29 cellular contexts compared by ENCODE assay signal in genomic region chr4:82584921-82585320, GRCh38. TPM values are rescaled to one million over a fixed set of nuclear protein-coding genes. Genes with fewer than 3 reads are reported as not detected.
DNase-seq lines count a peak whose midpoint lies in the region; ATAC-seq and TF ChIP-seq lines count a peak whose summit lies in the region.
"Had no signal": no experiment of that assay in that cellular context is flagged by ENCODE, and none has a peak within 500 bp of the region (broad histone marks: within the 10 kb centered on the region; RNA-seq: fewer than 3 reads in every experiment).

No MANE protein-coding gene starts in this region.

- ATAC-seq in WTC11, result peak; percentile 54
- no peak for ATAC-seq in GM18909 (IDR thresholded peaks at IDR 0.05; ENCODE audit: poor library complexity, unreplicated experiment)
- no peak for ATAC-seq in left lobe of liver
- ATAC-seq in left ventricle myocardium superior, result no peak
- ATAC-seq: Right ventricle myocardium inferior had no signal

- H3K4me2 ChIP-seq in Loucy (ENCODE audit: low read depth, low read length, poor library complexity, severe bottlenecking) (no peak overlapping the region), mesendoderm (ENCODE audit: low read length) (no peak overlapping the region)
- H3K4me2 ChIP-seq: BLaER1, PC-9 had no signal

- no peak overlapping the region for H4K8ac ChIP-seq in mesendoderm (ENCODE audit: low read depth, low read length)

- H3F3A ChIP-seq in Loucy (ENCODE audit: low read depth), result no peaks in the 10 kb centered on the region

- peak overlapping the region; percentile 6 for H3K56ac ChIP-seq in mesendoderm (ENCODE audit: low read length)

- H2BK5ac ChIP-seq in mesendoderm (ENCODE audit: low read length), result peak overlapping the region; percentile 38

- no peaks in the 10 kb centered on the region for H3K27me3 ChIP-seq in Loucy (ENCODE audit: insufficient read depth, low read length, poor library complexity, severe bottlenecking)
- H3K27me3 ChIP-seq in mesendoderm (ENCODE audit: insufficient read depth, low read length, poor library complexity), result no peaks in the 10 kb centered on the region
- H3K27me3 ChIP-seq: BLaER1, SJCRH30 had no signal

- DNase-seq in CMK (ENCODE audit: low read depth) (peak; percentile 26), WTC11 (ENCODE audit: low spot score) (no peak), mesendoderm (peak; percentile 83), AG08396 (ENCODE audit: low spot score) (no peak), left lobe of liver (ENCODE audit: low spot score) (no peak), left ventricle myocardium superior (no peak)
- DNase-seq: 8988T; ACHN; CD4-positive, CD25-positive, alpha-beta regulatory T cell; DMS53; GM23248; HCEC 1CT; IMR-90; KG1; MM.1S; NCI-H1048; NCI-H1417; NCI-H1694; NCI-H2029 treated with DMSO at 0.1 percent for 48 hours; NCI-H446 treated with DMSO at 0.1 percent for 48 hours; NCI-H526; NCI-H82; NK-92 treated with Interleukin-12 subunit alpha and Interleukin-12 subunit beta, amount 100 ng/mL, for 24 hours; PC-9; SJCRH30 had no signal

- H3K79me1 ChIP-seq in mesendoderm (ENCODE audit: low read length), result no peaks in the 10 kb centered on the region

- no peak overlapping the region for H4K5ac ChIP-seq in mesendoderm (ENCODE audit: low read length)

- no peak overlapping the region for H3K23ac ChIP-seq in mesendoderm (ENCODE audit: low read length)

- no peak overlapping the region for H2BK15ac ChIP-seq in mesendoderm (replicated peaks; ENCODE audit: low read depth)

- H2AK5ac ChIP-seq in mesendoderm (ENCODE audit: low read length), result no peak overlapping the region

- H3K9me2 ChIP-seq in Loucy (replicated peaks; ENCODE audit: low read depth, low read length), result no peaks in the 10 kb centered on the region

- no peak overlapping the region for H3K27ac ChIP-seq in mesendoderm (ENCODE audit: low read depth, low read length)
- H3K27ac ChIP-seq: BLaER1, GM23248, PC-9, SJCRH30 had no signal

- H3K9ac ChIP-seq in Loucy (ENCODE audit: low read depth, low read length, poor library complexity, severe bottlenecking) (no peak overlapping the region), mesendoderm (ENCODE audit: low read length) (no peak overlapping the region)
- H3K9ac ChIP-seq: BLaER1, GM23248 had no signal

- H3K79me2 ChIP-seq in Loucy (ENCODE audit: insufficient read depth, low read length) (no peaks in the 10 kb centered on the region), mesendoderm (ENCODE audit: control insufficient read depth, insufficient read depth, low read length) (no peaks in the 10 kb centered on the region)

- WGBS in mesendoderm (ENCODE audit: extremely low coverage, insufficient coverage, low lambda C conversion rate), result no CpG with 5 or more reads among the region's 3 CpGs

- no peaks in the 10 kb centered on the region for H3K9me3 ChIP-seq in Loucy (ENCODE audit: insufficient read depth, low read depth, low read length)
- H3K9me3 ChIP-seq: BLaER1, SJCRH30 had no signal

- H3K4ac ChIP-seq in mesendoderm (ENCODE audit: low read depth, low read length), result no peak overlapping the region

- peak overlapping the region; percentile 55 for H3K27ac Mint-ChIP-seq in WTC11
- H3K27ac Mint-ChIP-seq: CD4-positive, CD25-positive, alpha-beta regulatory T cell had no signal

- no peaks in the 10 kb centered on the region for H3K9me3 Mint-ChIP-seq in WTC11

- POLR2A ChIA-PET in WTC11 (lab: Charles Lee), result no interaction called here

- H3K18ac ChIP-seq in mesendoderm (ENCODE audit: low read length), result no peak overlapping the region

- H2AFZ ChIP-seq in Loucy (ENCODE audit: low read length), result peak overlapping the region; percentile 52; the same call in 1 of the 2 replicates
- H2AFZ ChIP-seq: GM23248, PC-9 had no signal

- TF ChIP-seq CTCF in Loucy (conservative IDR thresholded peaks at IDR 0.05; ENCODE audit: low read length) (no peak), WTC11 (IDR thresholded peaks at IDR 0.05) (no peak)

- H3K27me3 Mint-ChIP-seq in WTC11 (ENCODE audit: low read depth), result no peaks in the 10 kb centered on the region

- H3K36me3 Mint-ChIP-seq in WTC11, result no peaks in the 10 kb centered on the region
- H3K36me3 Mint-ChIP-seq: CD4-positive, CD25-positive, alpha-beta regulatory T cell had no signal

- H3K4me1 ChIP-seq in Loucy (ENCODE audit: insufficient read depth, low read length, poor library complexity, severe bottlenecking), result no peaks in the 10 kb centered on the region
- peaks cover 20% of the 10 kb centered on the region for H3K4me1 ChIP-seq in mesendoderm (ENCODE audit: control insufficient read depth, low read depth, low read length)
- H3K4me1 ChIP-seq: BLaER1, SJCRH30 had no signal

- no peak overlapping the region for H2BK120ac ChIP-seq in mesendoderm (ENCODE audit: low read depth, low read length)

- intact Hi-C loops in left ventricle myocardium superior (cut with micrococcal nuclease), result no loop called here

- no peaks in the 10 kb centered on the region for H3K36me3 ChIP-seq in Loucy (ENCODE audit: insufficient read depth, low read length)
- no peaks in the 10 kb centered on the region for H3K36me3 ChIP-seq in mesendoderm (ENCODE audit: control insufficient read depth, insufficient read depth, low read length)
- H3K36me3 ChIP-seq: BLaER1, SJCRH30 had no signal

- H3K4me3 ChIP-seq in Loucy (ENCODE audit: low read length, poor library complexity, severe bottlenecking), result no peak overlapping the region
- no peak overlapping the region for H3K4me3 ChIP-seq in mesendoderm (ENCODE audit: low read length)
- H3K4me3 ChIP-seq: BLaER1, GM23248, PC-9, SJCRH30 had no signal

- CTCF ChIA-PET in WTC11 (lab: Charles Lee), result interaction anchor here (1.0 to 1.4 kb wide), 2 partner anchors 122 to 154 kb away, joined by 3 to 9 read pairs; no protein-coding TSS in a partner anchor

- H4K20me1 ChIP-seq in Loucy (ENCODE audit: insufficient read depth, low read length, poor library complexity, severe bottlenecking), result no peaks in the 10 kb centered on the region
- H4K20me1 ChIP-seq: BLaER1 had no signal

- peaks cover 50% of the 10 kb centered on the region for H3K4me1 Mint-ChIP-seq in WTC11
- H3K4me1 Mint-ChIP-seq: CD4-positive, CD25-positive, alpha-beta regulatory T cell had no signal

- H3K4me3 Mint-ChIP-seq in WTC11, result no peak overlapping the region
- H3K4me3 Mint-ChIP-seq: CD4-positive, CD25-positive, alpha-beta regulatory T cell had no signal

TF ChIP-seq in WTC11, 78 proteins besides CTCF, POLR2A, EP300 and RAD21:
- TF ChIP-seq GRHL2 (CRISPR knock-in tag; IDR thresholded peaks at IDR 0.05; ENCODE audit: insufficient replicate concordance, severe bottlenecking) (no peak), OVOL2 (CRISPR knock-in tag; IDR thresholded peaks at IDR 0.05; ENCODE audit: borderline replicate concordance) (no peak), NR3C1 (CRISPR knock-in tag; conservative IDR thresholded peaks at IDR 0.05; ENCODE audit: low read depth) (no peak), ZNF396 (CRISPR knock-in tag; IDR thresholded peaks at IDR 0.05; ENCODE audit: borderline replicate concordance) (no peak), ATF3 (CRISPR knock-in tag; conservative IDR thresholded peaks at IDR 0.05) (no peak), ZNF512 (CRISPR knock-in tag; IDR thresholded peaks at IDR 0.05; ENCODE audit: borderline replicate concordance) (no peak), ATF1 (CRISPR knock-in tag; IDR thresholded peaks at IDR 0.05) (no peak), ZNF219 (CRISPR knock-in tag; IDR thresholded peaks at IDR 0.05; ENCODE audit: borderline replicate concordance) (no peak), NFE2L1 (CRISPR knock-in tag; IDR thresholded peaks at IDR 0.05) (no peak), GABPB1 (CRISPR knock-in tag; IDR thresholded peaks at IDR 0.05) (no peak), NR1H2 (CRISPR knock-in tag; IDR thresholded peaks at IDR 0.05) (no peak), FOXJ3 (CRISPR knock-in tag; IDR thresholded peaks at IDR 0.05; ENCODE audit: borderline replicate concordance) (no peak), HMGA2 (CRISPR knock-in tag; IDR thresholded peaks at IDR 0.05) (no peak), RELA (CRISPR knock-in tag; IDR thresholded peaks at IDR 0.05; ENCODE audit: borderline replicate concordance) (no peak)
- TF ChIP-seq, protein P1, sequence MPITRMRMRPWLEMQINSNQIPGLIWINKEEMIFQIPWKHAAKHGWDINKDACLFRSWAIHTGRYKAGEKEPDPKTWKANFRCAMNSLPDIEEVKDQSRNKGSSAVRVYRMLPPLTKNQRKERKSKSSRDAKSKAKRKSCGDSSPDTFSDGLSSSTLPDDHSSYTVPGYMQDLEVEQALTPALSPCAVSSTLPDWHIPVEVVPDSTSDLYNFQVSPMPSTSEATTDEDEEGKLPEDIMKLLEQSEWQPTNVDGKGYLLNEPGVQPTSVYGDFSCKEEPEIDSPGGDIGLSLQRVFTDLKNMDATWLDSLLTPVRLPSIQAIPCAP (CRISPR knock-in tag; IDR thresholded peaks at IDR 0.05), result no peak

RNA-seq across cellular contexts. Expression of gene TMEM150C, which starts 23.1 kb away (rescaled TPM):
- total RNA-seq in WTC11 (2021), result 2.3 to 2.7 TPM (median 2.6 TPM) in 3 replicates
- polyA plus RNA-seq in mesendoderm (2013, experiment 1 of 2), result 2.0 TPM
- polyA plus RNA-seq in mesendoderm (2013, experiment 2 of 2), result 1.6 TPM
- 8.1 TPM for total RNA-seq in left lobe of liver
- 19.6 TPM for total RNA-seq in left ventricle myocardium superior
- total RNA-seq: CD4-positive, CD25-positive, alpha-beta regulatory T cell had no signal

Comparison
In these comparisons a context has a peak if more than half of its experiments do, and no peak if none do; other contexts are left out.
1. DNase-seq: peak in CMK (single experiment) and mesendoderm (single experiment); none in WTC11 (single experiment), AG08396 (single experiment), left lobe of liver (single experiment) and left ventricle myocardium superior (single experiment).